In the genomic region with DNA sequence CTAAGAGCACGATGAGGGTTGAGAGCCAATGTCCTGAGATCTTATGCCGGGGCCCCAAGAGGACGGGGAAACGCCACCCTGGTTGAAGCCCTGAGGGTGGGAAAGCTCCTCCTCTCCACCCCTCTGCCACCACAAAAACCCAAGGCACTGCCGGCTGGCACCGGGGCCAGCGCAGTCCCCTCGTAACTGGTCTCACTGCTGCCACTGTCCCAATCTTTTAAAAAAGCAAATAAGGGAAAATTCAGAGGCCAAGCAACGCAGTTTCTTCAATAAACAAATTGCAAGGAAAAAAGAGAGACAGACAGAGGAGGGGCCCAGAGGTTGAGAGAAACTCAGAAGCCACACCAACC, we compare ENCODE assay signal across 11 cellular contexts. TPM values are rescaled to one million over a fixed set of nuclear protein-coding genes. Genes with fewer than 3 reads are reported as not detected.
DNase-seq lines count a peak whose midpoint lies in the region; ATAC-seq lines count a peak whose summit lies in the region.
"Had no signal": no experiment of that assay in that cellular context is flagged by ENCODE, and none has a peak within 500 bp of the region (broad histone marks: within the 10 kb centered on the region; RNA-seq: fewer than 3 reads in every experiment).

No MANE protein-coding gene starts in this region.

- H3K14ac ChIP-seq in neuronal stem cell (ENCODE audit: low read length): no peak overlapping the region

- peaks cover 62% of the 10 kb centered on the region for H3K27me3 Mint-ChIP-seq in activated T-cell treated with anti-CD3 and anti-CD28 coated beads, Interleukin-2, amount 50 U/mL, for 24 hours

- H3K9ac ChIP-seq in neuronal stem cell (ENCODE audit: low read depth, low read length, poor library complexity): peak overlapping the region; percentile 30

- 28 to 32% methylated on average over 9 of the region's 9 CpGs for WGBS in ectodermal cell, 2 experiments
- no CpG with 5 or more reads among the region's 9 CpGs for WGBS in neuronal stem cell (ENCODE audit: extremely low coverage in 2 of 2, insufficient read length in 2 of 2, insufficient replicate concordance in 1 of 2), 2 donors

- H3K27me3 ChIP-seq in ectodermal cell (ENCODE audit: control insufficient read depth, insufficient read depth, low read length, poor library complexity, severe bottlenecking) (peaks cover 100% of the 10 kb centered on the region), neuronal stem cell (ENCODE audit: control insufficient read depth in 3 of 3, insufficient read depth in 3 of 3, low read depth in 1 of 3, low read length in 3 of 3) (peaks cover 3 to 79% (median 71%) of the 10 kb centered on the region in 3 experiments)

- peaks cover 8% of the 10 kb centered on the region for H3K4me1 ChIP-seq in ectodermal cell (ENCODE audit: control insufficient read depth, insufficient read depth, low read length)
- peaks cover 4 to 6% of the 10 kb centered on the region in 2 donors for H3K4me1 ChIP-seq in neuronal stem cell (ENCODE audit: control insufficient read depth in 2 of 2, insufficient read depth in 1 of 2, low read depth in 1 of 2, low read length in 2 of 2)
- H3K4me1 ChIP-seq: ascending aorta, gastrocnemius medialis had no signal

- no peak for DNase-seq in activated T-cell treated with anti-CD3 and anti-CD28 coated beads, Interleukin-2, amount 50 U/mL, for 24 hours
- DNase-seq in activated T-cell treated with anti-CD3 and anti-CD28 coated beads, Interleukin-2, amount 50 U/mL, for 48 hours: no peak
- DNase-seq in Jurkat, Clone E6-1 (ENCODE audit: low read depth, low spot score): no peak
- no peak for DNase-seq in neuronal stem cell (ENCODE audit: low spot score)
- no peak for DNase-seq in SIG-M5 (lab: John Stamatoyannopoulos, UW)
- DNase-seq: gastrocnemius medialis, NCI-H2107 had no signal

- H3K4me1 Mint-ChIP-seq in activated T-cell treated with anti-CD3 and anti-CD28 coated beads, Interleukin-2, amount 50 U/mL, for 24 hours (ENCODE audit: low read depth): peaks cover 10% of the 10 kb centered on the region

- H3K4me3 ChIP-seq in Jurkat, Clone E6-1 (ENCODE audit: low read length): peak overlapping the region; percentile 54
- peak overlapping the region; percentile 41 for H3K4me3 ChIP-seq in ectodermal cell (ENCODE audit: insufficient read depth, low read depth, low read length)
- H3K4me3 ChIP-seq in neuronal stem cell (ENCODE audit: low read length in 2 of 2): peak overlapping the region; percentile 32 to 67
- H3K4me3 ChIP-seq: gastrocnemius medialis had no signal

- no peak overlapping the region for H2BK120ac ChIP-seq in neuronal stem cell (ENCODE audit: low read depth, low read length)

- H3K9me3 ChIP-seq in ectodermal cell (ENCODE audit: control insufficient read depth, low read length) (no peaks in the 10 kb centered on the region), neuronal stem cell (replicated peaks in 1 of 2; ENCODE audit: control insufficient read depth in 2 of 2, insufficient read depth in 1 of 2, low read depth in 1 of 2, low read length in 2 of 2) (peaks cover 0 to 2% of the 10 kb centered on the region in 2 donors)
- H3K9me3 ChIP-seq: ascending aorta, gastrocnemius medialis had no signal

- no peak overlapping the region for H3K4ac ChIP-seq in neuronal stem cell (ENCODE audit: low read length)

- H3K79me1 ChIP-seq in neuronal stem cell (ENCODE audit: low read depth, low read length): peaks cover 3% of the 10 kb centered on the region

- peak overlapping the region; percentile 89 for H2AFZ ChIP-seq in neuronal stem cell (ENCODE audit: low read length)

- no peak overlapping the region for H2BK12ac ChIP-seq in neuronal stem cell (ENCODE audit: low read length)

- H2BK5ac ChIP-seq in neuronal stem cell (ENCODE audit: low read length): no peak overlapping the region

- no peak overlapping the region for H2AK5ac ChIP-seq in neuronal stem cell (ENCODE audit: low read depth, low read length)

- ATAC-seq in HG03354 (IDR thresholded peaks at IDR 0.05; ENCODE audit: poor library complexity, severe bottlenecking, unreplicated experiment) (no peak), GM18858 (IDR thresholded peaks at IDR 0.05; ENCODE audit: unreplicated experiment) (no peak)
- ATAC-seq: gastrocnemius medialis had no signal

- no peak overlapping the region for H4K91ac ChIP-seq in neuronal stem cell (ENCODE audit: low read depth, low read length, poor library complexity)

- H3K27ac Mint-ChIP-seq in activated T-cell treated with anti-CD3 and anti-CD28 coated beads, Interleukin-2, amount 50 U/mL, for 24 hours: peak overlapping the region; percentile 4

- H3K9me3 Mint-ChIP-seq in activated T-cell treated with anti-CD3 and anti-CD28 coated beads, Interleukin-2, amount 50 U/mL, for 24 hours: no peaks in the 10 kb centered on the region

- H2BK15ac ChIP-seq in neuronal stem cell (ENCODE audit: low read length): peak overlapping the region; percentile 55

- H3K18ac ChIP-seq in neuronal stem cell (ENCODE audit: low read length): peak overlapping the region; percentile 96

- no peaks in the 10 kb centered on the region for H3K36me3 Mint-ChIP-seq in activated T-cell treated with anti-CD3 and anti-CD28 coated beads, Interleukin-2, amount 50 U/mL, for 24 hours (ENCODE audit: low read depth)

- peak overlapping the region; percentile 73 for H3K4me3 Mint-ChIP-seq in activated T-cell treated with anti-CD3 and anti-CD28 coated beads, Interleukin-2, amount 50 U/mL, for 24 hours

- no peak overlapping the region for H3K27ac ChIP-seq in ectodermal cell (ENCODE audit: insufficient read depth, low read depth, low read length, poor library complexity, severe bottlenecking)
- no peak overlapping the region for H3K27ac ChIP-seq in neuronal stem cell (replicated peaks; ENCODE audit: low read length)
- H3K27ac ChIP-seq: ascending aorta, gastrocnemius medialis had no signal

- H3K23ac ChIP-seq in neuronal stem cell (ENCODE audit: low read depth, low read length, poor library complexity): no peak overlapping the region

- peak overlapping the region; percentile 98 for H3K4me2 ChIP-seq in neuronal stem cell (ENCODE audit: insufficient read depth, low read length, poor library complexity, severe bottlenecking)

- no peak overlapping the region for H4K8ac ChIP-seq in neuronal stem cell (ENCODE audit: low read depth, low read length)

- H3K36me3 ChIP-seq in ectodermal cell (ENCODE audit: control insufficient read depth, insufficient read depth, low read length): no peaks in the 10 kb centered on the region
- H3K36me3 ChIP-seq in neuronal stem cell (replicated peaks in 1 of 2; ENCODE audit: control insufficient read depth in 2 of 2, insufficient read depth in 2 of 2, low read length in 2 of 2): no peaks in the 10 kb centered on the region
- H3K36me3 ChIP-seq: ascending aorta, gastrocnemius medialis had no signal

RNA-seq across cellular contexts. Expression of gene GRIN2C, which starts 6.7 kb away (rescaled TPM):
- polyA plus RNA-seq in Jurkat, Clone E6-1 (2012; ENCODE audit: insufficient read depth, insufficient read length): 0.60 TPM
- not detected for polyA plus RNA-seq in ectodermal cell (2013, experiment 1 of 4)
- 0.14 TPM for polyA plus RNA-seq in ectodermal cell (2013, experiment 2 of 4)
- 0.16 TPM for polyA plus RNA-seq in ectodermal cell (2013, experiment 3 of 4)
- 0.12 TPM for polyA plus RNA-seq in ectodermal cell (2013, experiment 4 of 4)
- polyA plus RNA-seq in neuronal stem cell (2013, experiment 1 of 2): 0.03 TPM
- polyA plus RNA-seq in neuronal stem cell (2013, experiment 2 of 2): 0.03 TPM

RNA-seq across cellular contexts. Expression of gene FDXR, which starts 19.8 kb away (rescaled TPM):
- polyA plus RNA-seq in Jurkat, Clone E6-1 (2012; ENCODE audit: insufficient read depth, insufficient read length): 15.1 TPM
- polyA plus RNA-seq in ectodermal cell (2013, experiment 1 of 4): 19.5 TPM
- 17.4 TPM for polyA plus RNA-seq in ectodermal cell (2013, experiment 2 of 4)
- 14.1 TPM for polyA plus RNA-seq in ectodermal cell (2013, experiment 3 of 4)
- polyA plus RNA-seq in ectodermal cell (2013, experiment 4 of 4): 14.4 TPM
- 13.2 TPM for polyA plus RNA-seq in neuronal stem cell (2013, experiment 1 of 2)
- polyA plus RNA-seq in neuronal stem cell (2013, experiment 2 of 2): 12.0 TPM

RNA-seq across cellular contexts. Expression of gene FADS6, which starts 40.4 kb away (rescaled TPM):
- polyA plus RNA-seq in Jurkat, Clone E6-1 (2012; ENCODE audit: insufficient read depth, insufficient read length): not detected
- not detected for polyA plus RNA-seq in ectodermal cell (2013, experiment 1 of 4)
- not detected for polyA plus RNA-seq in ectodermal cell (2013, experiment 2 of 4)
- not detected for polyA plus RNA-seq in ectodermal cell (2013, experiment 3 of 4)
- polyA plus RNA-seq in ectodermal cell (2013, experiment 4 of 4): not detected
- not detected for polyA plus RNA-seq in neuronal stem cell (2013, experiment 1 of 2)
- polyA plus RNA-seq in neuronal stem cell (2013, experiment 2 of 2): not detected
